ENCODE assay signal across 14 cellular contexts in genomic region chr10:45326864-45327263, GRCh38. TPM values are rescaled to one million over a fixed set of nuclear protein-coding genes. Genes with fewer than 3 reads are reported as not detected.
A peak's percentile ranks its signal among the peaks of the same experiment; 100 is the strongest.
DNase-seq lines count a peak whose midpoint lies in the region; ATAC-seq, FAIRE-seq and TF ChIP-seq lines count a peak whose summit lies in the region.
"Not testable (repeated sequence)": the region's sequence is repeated elsewhere in the genome, so short reads cannot be mapped to it uniquely, and the experiment has no call there.
"Had no signal": no experiment of that assay in that cellular context is flagged by ENCODE, and none has a peak within 500 bp of the region (broad histone marks: within the 10 kb centered on the region; RNA-seq: fewer than 3 reads in every experiment).

No MANE protein-coding gene starts in this region.

- not testable (repeated sequence) for H3K9ac ChIP-seq in K562 (ENCODE audit: insufficient read depth in 1 of 2, low read depth in 2 of 2, low read length in 2 of 2)

- not testable (repeated sequence) for H3K9me1 ChIP-seq in K562 (ENCODE audit: control insufficient read depth, insufficient read depth, low read length)

- POLR2A ChIA-PET in HEK293 (lab: Yijun Ruan, JAX); K562 (lab: Yijun Ruan, JAX): not testable (repeated sequence)

- H3K27me3 ChIP-seq in K562 (ENCODE audit: control insufficient read depth in 2 of 2, insufficient read depth in 2 of 2, low read length in 2 of 2) = not testable (repeated sequence)

- 8% methylated on average over 1 of the region's 1 CpG for WGBS in K562 (ENCODE audit: insufficient coverage, low coverage, missing lambda C conversion rate)

- H4K20me1 ChIP-seq in K562 (replicated peaks; ENCODE audit: control insufficient read depth, insufficient read depth, low read length) = not testable (repeated sequence)

- H3K27ac ChIP-seq in HEK293 (ENCODE audit: extremely low read depth, low read depth, low read length); K562 (ENCODE audit: extremely low read depth, low read depth, low read length): not testable (repeated sequence)

- intact Hi-C loops in K562 (cut with micrococcal nuclease) = not testable (repeated sequence)

- TF ChIP-seq EP300 in K562 (IDR thresholded peaks at IDR 0.05; ENCODE audit: low read length) = not testable (repeated sequence)

- not testable (repeated sequence) for TF ChIP-seq CTCF in HEK293 (tag by site-specific recombination; IDR thresholded peaks at IDR 0.05); K562 (IDR thresholded peaks at IDR 0.05 in 2 of 3, conservative IDR thresholded peaks at IDR 0.05 in 1 of 3; ENCODE audit: insufficient read depth in 2 of 3, low read depth in 1 of 3, low read length in 3 of 3)

- H3K4me2 ChIP-seq in K562 (ENCODE audit: insufficient read depth, low read length) = not testable (repeated sequence)

- H3K4me1 ChIP-seq in HEK293 (ENCODE audit: control insufficient read depth, insufficient read depth, low read length); K562 (replicated peaks in 1 of 2; ENCODE audit: control insufficient read depth in 2 of 2, insufficient read depth in 2 of 2, low read length in 2 of 2): not testable (repeated sequence)

- not testable (repeated sequence) for TF ChIP-seq RAD21 in K562 (CRISPR knock-in tag; conservative IDR thresholded peaks at IDR 0.05 in 1 of 2, IDR thresholded peaks at IDR 0.05 in 1 of 2)

- not testable (repeated sequence) for H3K36me3 ChIP-seq in HEK293 (ENCODE audit: control insufficient read depth in 2 of 2, insufficient read depth in 1 of 2, low read length in 2 of 2); K562 (ENCODE audit: control insufficient read depth, insufficient read depth, low read length)

- not testable (repeated sequence) for H2AFZ ChIP-seq in K562 (ENCODE audit: low read depth, low read length)

- not testable (repeated sequence) for H3K4me3 ChIP-seq in HEK293 (ENCODE audit: low read depth, low read length); K562

- not testable (repeated sequence) for TF ChIP-seq POLR2A in K562 (conservative IDR thresholded peaks at IDR 0.05)

- H3K79me2 ChIP-seq in K562 (ENCODE audit: control insufficient read depth, insufficient read depth, low read length) = not testable (repeated sequence)

- CTCF ChIA-PET in HEK293 (lab: Yijun Ruan, JAX) = interaction anchor here (0.7 kb wide), 1 partner anchor 675 kb away, joined by 3 read pairs; no protein-coding TSS in a partner anchor
- CTCF ChIA-PET in K562 (lab: Yijun Ruan, JAX; ENCODE audit: low intra/inter-chr PET ratio) = not testable (repeated sequence)

- not testable (repeated sequence) for DNase-seq in K562 (ENCODE audit: extremely low read depth in 1 of 4, low spot score in 3 of 4)

- not testable (repeated sequence) for BruUV-seq in K562 (replicated peaks; lab: Mats Ljungman, UMichigan)

- not testable (repeated sequence) for ATAC-seq in K562

- not testable (repeated sequence) for H3K9me3 ChIP-seq in HEK293 (ENCODE audit: control insufficient read depth, insufficient read depth, low read depth, low read length); K562 (replicated peaks; ENCODE audit: control insufficient read depth, insufficient read depth, low read depth, low read length)

- in situ Hi-C loops in K562 (cut with MboI) = not testable (repeated sequence)

- not testable (repeated sequence) for FAIRE-seq in K562 (lab: Jason Lieb, UNC)

TF ChIP-seq in HEK293, 187 proteins besides CTCF, POLR2A, EP300 and RAD21:
- TF ChIP-seq, protein P1, sequence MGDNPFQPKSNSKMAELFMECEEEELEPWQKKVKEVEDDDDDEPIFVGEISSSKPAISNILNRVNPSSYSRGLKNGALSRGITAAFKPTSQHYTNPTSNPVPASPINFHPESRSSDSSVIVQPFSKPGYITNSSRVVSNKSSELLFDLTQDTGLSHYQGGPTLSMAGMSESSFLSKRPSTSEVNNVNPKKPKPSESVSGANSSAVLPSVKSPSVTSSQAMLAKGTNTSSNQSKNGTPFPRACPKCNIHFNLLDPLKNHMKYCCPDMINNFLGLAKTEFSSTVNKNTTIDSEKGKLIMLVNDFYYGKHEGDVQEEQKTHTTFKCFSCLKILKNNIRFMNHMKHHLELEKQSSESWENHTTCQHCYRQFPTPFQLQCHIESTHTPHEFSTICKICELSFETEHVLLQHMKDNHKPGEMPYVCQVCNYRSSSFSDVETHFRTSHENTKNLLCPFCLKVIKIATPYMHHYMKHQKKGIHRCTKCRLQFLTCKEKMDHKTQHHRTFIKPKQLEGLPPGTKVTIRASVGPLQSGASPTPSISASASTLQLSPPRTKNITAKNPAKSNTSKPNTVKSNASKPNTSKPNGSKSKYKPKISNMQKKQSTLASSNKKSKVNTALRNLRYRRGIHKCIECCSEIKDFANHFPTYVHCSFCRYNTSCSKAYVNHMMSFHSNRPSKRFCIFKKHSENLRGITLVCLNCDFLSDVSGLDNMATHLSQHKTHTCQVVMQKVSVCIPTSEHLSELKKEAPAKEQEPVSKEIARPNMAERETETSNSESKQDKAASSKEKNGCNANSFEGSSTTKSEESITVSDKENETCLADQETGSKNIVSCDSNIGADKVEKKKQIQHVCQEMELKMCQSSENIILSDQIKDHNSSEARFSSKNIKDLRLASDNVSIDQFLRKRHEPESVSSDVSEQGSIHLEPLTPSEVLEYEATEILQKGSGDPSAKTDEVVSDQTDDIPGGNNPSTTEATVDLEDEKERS (tag by site-specific recombination; IDR thresholded peaks at IDR 0.05) = 0 out of 2 replicates have a peak, but pooled peaks have one; percentile 18
- TF ChIP-seq ZNF146 (tag by site-specific recombination; IDR thresholded peaks at IDR 0.05) = peak; percentile 82
TF ChIP-seq in HEK293: peak in this region for 2; not testable (repeated sequence) for 185.

TF ChIP-seq in K562, 482 proteins besides CTCF, POLR2A, EP300 and RAD21:
- peak in 1 of 2 experiments; percentile 39; a peak in 1 of 4 replicates for TF ChIP-seq KDM1A (IDR thresholded peaks at IDR 0.05)
- peak; percentile 94 for TF ChIP-seq ZNF146 (CRISPR knock-in tag; IDR thresholded peaks at IDR 0.05; ENCODE audit: unreplicated experiment)
- TF ChIP-seq ZNF3 (CRISPR knock-in tag; IDR thresholded peaks at IDR 0.05) = peak; percentile 43; the same call in 1 of the 2 replicates
- peak; percentile 44 for TF ChIP-seq BCOR (IDR thresholded peaks at IDR 0.05)

RNA-seq across cellular contexts. Expression of gene OR13A1, which starts 11.5 kb away (rescaled TPM):
- total RNA-seq in K562 (2011; cell fraction: chromatin; rRNA removed; ENCODE audit: low replicate concordance) = not detected in 2 replicates
- not detected in 2 replicates for total RNA-seq in K562 (2011; cell fraction: nucleolus; rRNA removed)
- total RNA-seq in K562 (2011; cell fraction: nucleoplasm; rRNA removed) = 0.22 TPM in 1 of 2 replicates, not detected in the other
- total RNA-seq in K562 (2014; rRNA removed) (not detected in 2 replicates), K562 (2014; rRNA removed; fragmentation: Illumina TruSeq; extraction: Trizol) (not detected in 2 replicates), K562 (2015; rRNA removed; fragmentation: Illumina TruSeq; extraction: Trizol) (0.11 TPM in 1 of 2 replicates, not detected in the other), K562 (2021) (0.07 and 0.13 TPM in 2 replicates)
- polyA plus RNA-seq in K562 (2011; rRNA removed) (0.06 and 0.08 TPM in 2 replicates), K562 (2014; fragmentation: Illumina TruSeq; extraction: Trizol) (0.06 TPM in 1 of 2 replicates, not detected in the other), K562 (2014; fragmentation: Nextera tagmentation; extraction: Ambion mirVana) (under 1 TPM; 0.03 to 0.10 TPM), K562 (2014; rRNA removed) (0.04 TPM in 1 of 2 replicates, not detected in the other)
- 0.01 and 0.19 TPM in 2 replicates for polyA plus RNA-seq in K562 (2011; cell fraction: cytosol; rRNA removed)
- 0.17 and 0.20 TPM in 2 replicates for polyA plus RNA-seq in K562 (2011; cell fraction: nucleus; rRNA removed)
- polyA plus RNA-seq in K562 (2012) = 0.12 and 0.17 TPM in 2 replicates
- polyA minus RNA-seq in K562 (2011; rRNA and poly(A)+ RNA removed) = not detected in 2 replicates
- not detected in 2 replicates for polyA minus RNA-seq in K562 (2011; cell fraction: cytosol; rRNA and poly(A)+ RNA removed)
- 0.13 TPM in 1 of 2 replicates, not detected in the other for polyA minus RNA-seq in K562 (2011; cell fraction: nucleus; rRNA and poly(A)+ RNA removed)
- total RNA-seq: A172; A673; Caco-2; Calu3; CD4-positive, alpha-beta memory T cell; CD4-positive, alpha-beta T cell; CD4-positive, CD25-positive, alpha-beta regulatory T cell; CD8-positive, alpha-beta memory T cell; CD8-positive, alpha-beta T cell; Daoy had no signal
- polyA plus RNA-seq: AG04450, BJ had no signal

RNA-seq across cellular contexts. Expression of gene ALOX5, which starts 47.2 kb away (rescaled TPM):
- total RNA-seq in K562 (2011; cell fraction: chromatin; rRNA removed; ENCODE audit: low replicate concordance) = 3.5 and 4.3 TPM in 2 replicates
- total RNA-seq in K562 (2011; cell fraction: nucleolus; rRNA removed) = 2.2 and 3.8 TPM in 2 replicates
- 2.5 and 2.6 TPM in 2 replicates for total RNA-seq in K562 (2011; cell fraction: nucleoplasm; rRNA removed)
- total RNA-seq in K562 (2014; rRNA removed) (1.1 and 1.9 TPM in 2 replicates), K562 (2014; rRNA removed; fragmentation: Illumina TruSeq; extraction: Trizol) (0.51 and 0.73 TPM in 2 replicates), K562 (2015; rRNA removed; fragmentation: Illumina TruSeq; extraction: Trizol) (1.8 and 1.9 TPM in 2 replicates), K562 (2021) (0.92 and 2.0 TPM in 2 replicates)
- polyA plus RNA-seq in K562 (2011; rRNA removed) (0.74 and 6.5 TPM in 2 replicates), K562 (2014; fragmentation: Illumina TruSeq; extraction: Trizol) (1.4 and 1.5 TPM in 2 replicates), K562 (2014; fragmentation: Nextera tagmentation; extraction: Ambion mirVana) (under 1 TPM; 0.10 to 0.13 TPM), K562 (2014; rRNA removed) (1.6 and 2.4 TPM in 2 replicates)
- 0.61 and 3.8 TPM in 2 replicates for polyA plus RNA-seq in K562 (2011; cell fraction: cytosol; rRNA removed)
- polyA plus RNA-seq in K562 (2011; cell fraction: nucleus; rRNA removed) = 10.6 and 47.2 TPM in 2 replicates
- polyA plus RNA-seq in K562 (2012) = 4.9 and 23.7 TPM in 2 replicates
- 0.46 and 3.2 TPM in 2 replicates for polyA minus RNA-seq in K562 (2011; rRNA and poly(A)+ RNA removed)
- 2.5 TPM in 1 of 2 replicates, not detected in the other for polyA minus RNA-seq in K562 (2011; cell fraction: cytosol; rRNA and poly(A)+ RNA removed)
- 2.0 and 18.2 TPM in 2 replicates for polyA minus RNA-seq in K562 (2011; cell fraction: nucleus; rRNA and poly(A)+ RNA removed)
- total RNA-seq: A673, Caco-2 had no signal
- polyA plus RNA-seq: AG04450, BJ had no signal
